ENCODE assay signal across 8 cellular contexts in the genomic region with DNA sequence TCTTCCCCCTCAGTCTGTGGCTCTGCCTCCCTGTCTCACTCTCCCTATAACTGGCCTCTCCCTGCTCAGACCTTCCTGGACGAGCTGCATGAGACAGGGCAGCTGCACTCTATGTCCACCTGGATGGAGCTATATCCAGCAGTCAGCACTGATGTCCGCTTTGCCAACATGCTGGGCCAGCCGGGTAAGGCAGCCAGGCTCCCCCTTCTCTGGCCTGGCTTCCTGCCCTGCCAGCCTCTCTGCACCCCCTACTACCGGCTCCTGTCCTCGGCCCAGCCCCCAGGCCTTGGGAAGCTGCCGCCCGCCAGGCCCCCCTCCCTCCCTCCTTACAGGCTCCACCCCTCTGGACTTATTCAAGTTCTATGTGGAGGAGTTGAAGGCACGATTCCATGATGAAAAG. TPM values are rescaled to one million over a fixed set of nuclear protein-coding genes. Genes with fewer than 3 reads are reported as not detected.
A peak's percentile ranks its signal among the peaks of the same experiment; 100 is the strongest.
DNase-seq lines count a peak whose midpoint lies in the region; ATAC-seq and TF ChIP-seq lines count a peak whose summit lies in the region.
"Had no signal": no experiment of that assay in that cellular context is flagged by ENCODE, and none has a peak within 500 bp of the region (broad histone marks: within the 10 kb centered on the region; RNA-seq: fewer than 3 reads in every experiment).

No MANE protein-coding gene starts in this region.

- 39% methylated on average over 8 of the region's 8 CpGs for WGBS in SK-N-SH (ENCODE audit: low lambda C conversion rate)

- H3K27me3 Mint-ChIP-seq in GM23338 (ENCODE audit: insufficient read depth, low read depth, poor library complexity) (peaks cover 4% of the 10 kb centered on the region), glutamatergic neuron (ENCODE audit: unreplicated experiment) (peaks cover 6% of the 10 kb centered on the region), osteocyte (ENCODE audit: unreplicated experiment) (no peaks in the 10 kb centered on the region)

- TF ChIP-seq CTCF in GM23338 (conservative IDR thresholded peaks at IDR 0.05; ENCODE audit: low read depth in 2 of 2): no peak
- no peak for TF ChIP-seq CTCF in SK-N-SH (IDR thresholded peaks at IDR 0.05)
- no peak for TF ChIP-seq CTCF in glutamatergic neuron (IDR thresholded peaks at IDR 0.05; ENCODE audit: partially characterized antibody, unreplicated experiment)
- no peak for TF ChIP-seq CTCF in osteocyte (IDR thresholded peaks at IDR 0.05)
- no peak for TF ChIP-seq CTCF in breast epithelium (IDR thresholded peaks at IDR 0.05)

- H3K27me3 ChIP-seq in GM23338 (ENCODE audit: insufficient read depth) (no peaks in the 10 kb centered on the region), SK-N-SH (ENCODE audit: insufficient read depth) (no peaks in the 10 kb centered on the region), breast epithelium (no peaks in the 10 kb centered on the region)
- H3K27me3 ChIP-seq: stomach had no signal

- DNase-seq in GM23338 (ENCODE audit: low spot score) (peak; percentile 56), SK-N-SH (peak; percentile 85), glutamatergic neuron (no peak), osteocyte (ENCODE audit: extremely low spot score, unreplicated experiment) (no peak), breast epithelium (ENCODE audit: low spot score in 2 of 2) (no peak), epidermal melanocyte (ENCODE audit: insufficient read length, low spot score) (no peak)

- TF ChIP-seq RAD21 in SK-N-SH (IDR thresholded peaks at IDR 0.05; ENCODE audit: low read length): no peak

- CTCF ChIA-PET in SK-N-SH (lab: Yijun Ruan, JAX): interaction anchor here (0.9 to 30.5 kb wide), 24 partner anchors 7 to 279 kb away, joined by 3 to 590 read pairs (median 8); a partner anchor contains a TSS

- POLR2A ChIA-PET in SK-N-SH (lab: Yijun Ruan, JAX): interaction anchor here (1.0 to 3.3 kb wide), 6 partner anchors 12 to 507 kb away, joined by 3 to 20 read pairs (median 4); a partner anchor contains a TSS

- H3K4me2 ChIP-seq in GM23338 (peak overlapping the region; percentile 52), SK-N-SH (peak overlapping the region; percentile 38; the same call in 1 of the 2 replicates)

- no peak overlapping the region for H2AFZ ChIP-seq in GM23338
- no peak overlapping the region for H2AFZ ChIP-seq in SK-N-SH (ENCODE audit: low read depth)

- H4K20me1 ChIP-seq in GM23338 (replicated peaks; ENCODE audit: insufficient read depth) (peaks cover 3% of the 10 kb centered on the region; the same call in 1 of the 2 replicates), SK-N-SH (ENCODE audit: insufficient read depth) (no peaks in the 10 kb centered on the region)

- intact Hi-C loops in breast epithelium (cut with DNase I; ENCODE audit: low total_unique reads): no loop called here

- H3K9ac ChIP-seq in SK-N-SH: no peak overlapping the region

- no peak for TF ChIP-seq POLR2A in breast epithelium (IDR thresholded peaks at IDR 0.05)

- peak overlapping the region; percentile 5; the same call in 1 of the 3 replicates for H3K4me3 Mint-ChIP-seq in GM23338
- H3K4me3 Mint-ChIP-seq in glutamatergic neuron (ENCODE audit: unreplicated experiment): peak overlapping the region; percentile 16
- H3K4me3 Mint-ChIP-seq in osteocyte (ENCODE audit: unreplicated experiment): no peak overlapping the region

- ATAC-seq in GM23338 (peak; percentile 69), GM21619 (IDR thresholded peaks at IDR 0.05; ENCODE audit: unreplicated experiment) (no peak)

- peak overlapping the region; percentile 35; the same call in 1 of the 2 replicates for H3K4me3 ChIP-seq in GM23338
- H3K4me3 ChIP-seq in SK-N-SH (ENCODE audit: low read depth in 2 of 2, low read length in 1 of 2): no peak overlapping the region
- no peak overlapping the region for H3K4me3 ChIP-seq in breast epithelium
- H3K4me3 ChIP-seq: stomach had no signal

- peak overlapping the region; percentile 93 for H3K27ac Mint-ChIP-seq in GM23338
- H3K27ac Mint-ChIP-seq in glutamatergic neuron (ENCODE audit: unreplicated experiment): peak overlapping the region; percentile 80
- peak overlapping the region; percentile 78 for H3K27ac Mint-ChIP-seq in osteocyte (ENCODE audit: unreplicated experiment)

- 0 out of 2 replicates have a peak, but pooled peaks cover 2% of the 10 kb centered on the region for H3F3A ChIP-seq in GM23338 (replicated peaks; ENCODE audit: low read depth)
- H3F3A ChIP-seq in SK-N-SH (replicated peaks; ENCODE audit: insufficient read depth): peaks cover 15% of the 10 kb centered on the region

- peak overlapping the region; percentile 85 for H3K27ac ChIP-seq in GM23338 (ENCODE audit: low read depth)
- H3K27ac ChIP-seq in SK-N-SH (ENCODE audit: low read depth in 2 of 2, low read length in 1 of 2): peak overlapping the region; percentile 55 to 82
- peak overlapping the region in 1 of 2 donors; percentile 27 for H3K27ac ChIP-seq in breast epithelium

- peaks cover 19% of the 10 kb centered on the region for H3K36me3 Mint-ChIP-seq in GM23338 (ENCODE audit: low read depth)
- no peaks in the 10 kb centered on the region for H3K36me3 Mint-ChIP-seq in glutamatergic neuron (ENCODE audit: unreplicated experiment)
- peaks cover 15% of the 10 kb centered on the region for H3K36me3 Mint-ChIP-seq in osteocyte (ENCODE audit: unreplicated experiment)

- H3K4me1 ChIP-seq in GM23338 (ENCODE audit: insufficient read depth): peaks cover 19% of the 10 kb centered on the region
- peaks cover 0 to 14% of the 10 kb centered on the region in 2 experiments; a peak in 2 of 4 replicates for H3K4me1 ChIP-seq in SK-N-SH (ENCODE audit: control insufficient read depth in 1 of 2, insufficient read depth in 2 of 2, low read depth in 1 of 2, low read length in 1 of 2)
- H3K4me1 ChIP-seq in breast epithelium: no peaks in the 10 kb centered on the region

- H3K9me3 Mint-ChIP-seq in GM23338 (no peaks in the 10 kb centered on the region), glutamatergic neuron (ENCODE audit: unreplicated experiment) (peaks cover 5% of the 10 kb centered on the region), osteocyte (ENCODE audit: unreplicated experiment) (no peaks in the 10 kb centered on the region)

- H3K9me3 ChIP-seq in SK-N-SH (no peaks in the 10 kb centered on the region), breast epithelium (no peaks in the 10 kb centered on the region)
- H3K9me3 ChIP-seq: stomach had no signal

- H3K36me3 ChIP-seq in GM23338 (ENCODE audit: insufficient read depth): 0 out of 2 replicates have a peak, but pooled peaks cover 9% of the 10 kb centered on the region
- H3K36me3 ChIP-seq in SK-N-SH (replicated peaks in 1 of 2; ENCODE audit: control insufficient read depth in 1 of 2, insufficient read depth in 2 of 2, low read length in 1 of 2): peaks cover 13 to 49% of the 10 kb centered on the region in 2 experiments
- H3K36me3 ChIP-seq in breast epithelium: no peaks in the 10 kb centered on the region

- no peak for TF ChIP-seq EP300 in SK-N-SH (IDR thresholded peaks at IDR 0.05; ENCODE audit: borderline replicate concordance in 1 of 2, low read depth in 1 of 2, low read length in 1 of 2)

- H3K4me1 Mint-ChIP-seq in GM23338 (peaks cover 38% of the 10 kb centered on the region), glutamatergic neuron (ENCODE audit: low read depth, unreplicated experiment) (peaks cover 10% of the 10 kb centered on the region), osteocyte (ENCODE audit: unreplicated experiment) (peaks cover 12% of the 10 kb centered on the region)

- H3K9me2 ChIP-seq in GM23338 (ENCODE audit: insufficient read depth) (no peaks in the 10 kb centered on the region), SK-N-SH (no peaks in the 10 kb centered on the region)

- H3K79me2 ChIP-seq in GM23338 (replicated peaks; ENCODE audit: insufficient read depth) (no peaks in the 10 kb centered on the region), SK-N-SH (ENCODE audit: insufficient read depth) (no peaks in the 10 kb centered on the region)

TF ChIP-seq in GM23338, 12 proteins besides CTCF, POLR2A, EP300 and RAD21 (continues in another document):
- TF ChIP-seq ZNF331 (CRISPR knock-in tag; IDR thresholded peaks at IDR 0.05; ENCODE audit: low read depth) (no peak), ZNF114 (CRISPR knock-in tag; IDR thresholded peaks at IDR 0.05) (no peak), EZH2phosphoT487 (IDR thresholded peaks at IDR 0.05; ENCODE audit: unreplicated experiment) (no peak), NANOG (IDR thresholded peaks at IDR 0.05; ENCODE audit: borderline replicate concordance) (no peak), EZH2 (IDR thresholded peaks at IDR 0.05; ENCODE audit: low read depth, unreplicated experiment) (no peak)

TF ChIP-seq in SK-N-SH, 30 proteins besides CTCF, POLR2A, EP300 and RAD21 (continues in another document):
- TF ChIP-seq TCF12 (IDR thresholded peaks at IDR 0.05) (no peak), MEF2A (IDR thresholded peaks at IDR 0.05; ENCODE audit: borderline replicate concordance, low read depth) (no peak), ELF1 (IDR thresholded peaks at IDR 0.05) (no peak), NFIC (IDR thresholded peaks at IDR 0.05; ENCODE audit: borderline replicate concordance) (no peak), MXI1 (IDR thresholded peaks at IDR 0.05; ENCODE audit: low read depth, low read length) (no peak), GATA2 (CRISPR knock-in tag; IDR thresholded peaks at IDR 0.05) (no peak), TAF1 (IDR thresholded peaks at IDR 0.05; ENCODE audit: borderline replicate concordance, low read depth, low read length) (no peak)

RNA-seq across cellular contexts. Expression of a gene that starts 14.0 kb away (rescaled TPM):
- total RNA-seq in GM23338 (2014; rRNA removed; shearing (Covaris generic)): 14.7 and 17.9 TPM in 2 replicates
- polyA plus RNA-seq in GM23338 (2016; fragmentation: Nextera tagmentation; extraction: Ambion mirVana) (16.7 and 19.0 TPM in 2 replicates), SK-N-SH (2012; rRNA removed) (24.3 and 27.0 TPM in 2 replicates)
- polyA plus RNA-seq in SK-N-SH (2012; cell fraction: cytosol; rRNA removed): 11.2 and 14.6 TPM in 2 replicates
- polyA plus RNA-seq in SK-N-SH (2012; cell fraction: nucleus; rRNA removed): 125 TPM in 2 replicates
- total RNA-seq in glutamatergic neuron (ENCODE audit: unreplicated experiment) (26.4 TPM), osteocyte (25.6 and 28.9 TPM in 2 replicates), breast epithelium (10 to 100 TPM; 10.4 to 34.0 (median 32.8) TPM)

RNA-seq across cellular contexts. Expression of a gene that starts 32.0 kb away (rescaled TPM):
- total RNA-seq in GM23338 (2014; rRNA removed; shearing (Covaris generic)): 0.08 and 0.38 TPM in 2 replicates
- polyA plus RNA-seq in GM23338 (2016; fragmentation: Nextera tagmentation; extraction: Ambion mirVana): 0.21 and 0.31 TPM in 2 replicates
- polyA plus RNA-seq in SK-N-SH (2012; rRNA removed): 0.16 and 0.24 TPM in 2 replicates
- polyA plus RNA-seq in SK-N-SH (2012; cell fraction: cytosol; rRNA removed): 0.09 and 0.18 TPM in 2 replicates
- 0.80 and 0.93 TPM in 2 replicates for polyA plus RNA-seq in SK-N-SH (2012; cell fraction: nucleus; rRNA removed)
- not detected for total RNA-seq in glutamatergic neuron (ENCODE audit: unreplicated experiment)
- 0.30 and 0.50 TPM in 2 replicates for total RNA-seq in osteocyte
- total RNA-seq in breast epithelium: under 1 TPM; 0.59 to 0.98 (median 0.96) TPM

Comparison
In these comparisons a context has a peak if more than half of its experiments do, and no peak if none do; other contexts are left out.
1. DNase-seq: peak in GM23338 (single experiment) and SK-N-SH (single experiment); none in glutamatergic neuron (single experiment), osteocyte (single experiment), breast epithelium (0 of 2) and epidermal melanocyte (single experiment).
2. Peak in every context shown above with its lines, with median percentiles within 50 percentile points of each other: H3K27ac Mint-ChIP-seq.